In the genomic region with DNA sequence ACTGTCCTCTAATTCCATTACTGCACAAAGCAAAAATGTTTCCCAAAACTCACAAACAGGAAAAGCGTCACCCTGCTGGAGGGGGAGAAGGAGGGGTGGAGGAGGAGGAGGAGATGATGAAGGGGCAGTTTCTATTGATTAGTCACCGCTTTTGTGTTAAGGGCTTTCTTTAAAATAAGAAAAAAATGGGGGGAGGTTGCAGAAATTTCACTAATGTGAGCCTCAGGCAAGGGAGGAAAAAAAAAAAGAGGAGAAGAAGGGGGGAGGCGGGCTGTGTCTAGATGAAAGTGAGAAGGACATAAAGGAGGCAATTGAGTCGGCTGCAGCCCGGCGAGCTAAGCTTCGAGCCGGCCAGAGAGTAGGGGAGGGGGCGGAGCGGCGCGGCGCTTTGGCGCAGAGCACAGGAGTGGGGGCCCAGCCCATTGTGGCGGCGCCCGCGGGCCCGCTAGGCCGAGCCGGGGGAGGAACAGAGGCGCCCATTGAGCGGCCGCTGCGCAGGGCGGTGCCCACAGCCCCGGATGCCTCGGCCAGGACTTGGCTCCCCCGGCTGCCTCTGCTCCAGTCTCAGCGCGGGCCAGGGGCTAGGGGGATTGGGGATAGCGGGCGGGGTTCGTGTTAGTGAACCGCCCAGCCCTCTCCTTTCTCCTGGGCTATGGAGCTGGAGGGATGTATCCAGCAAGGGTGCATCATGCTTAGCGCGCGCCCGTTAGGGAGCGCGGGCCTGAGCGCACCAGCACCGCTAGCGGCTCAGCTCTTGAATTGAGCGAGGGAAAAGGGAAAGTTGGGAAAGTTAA, we compare ENCODE assay signal across 1 cellular context.
TF ChIP-seq lines count a peak whose summit lies in the region.

No MANE protein-coding gene starts in this region.

TF ChIP-seq in WTC11, 78 proteins besides CTCF, POLR2A, EP300 and RAD21 (continued from another document):
- TF ChIP-seq, protein P1, sequence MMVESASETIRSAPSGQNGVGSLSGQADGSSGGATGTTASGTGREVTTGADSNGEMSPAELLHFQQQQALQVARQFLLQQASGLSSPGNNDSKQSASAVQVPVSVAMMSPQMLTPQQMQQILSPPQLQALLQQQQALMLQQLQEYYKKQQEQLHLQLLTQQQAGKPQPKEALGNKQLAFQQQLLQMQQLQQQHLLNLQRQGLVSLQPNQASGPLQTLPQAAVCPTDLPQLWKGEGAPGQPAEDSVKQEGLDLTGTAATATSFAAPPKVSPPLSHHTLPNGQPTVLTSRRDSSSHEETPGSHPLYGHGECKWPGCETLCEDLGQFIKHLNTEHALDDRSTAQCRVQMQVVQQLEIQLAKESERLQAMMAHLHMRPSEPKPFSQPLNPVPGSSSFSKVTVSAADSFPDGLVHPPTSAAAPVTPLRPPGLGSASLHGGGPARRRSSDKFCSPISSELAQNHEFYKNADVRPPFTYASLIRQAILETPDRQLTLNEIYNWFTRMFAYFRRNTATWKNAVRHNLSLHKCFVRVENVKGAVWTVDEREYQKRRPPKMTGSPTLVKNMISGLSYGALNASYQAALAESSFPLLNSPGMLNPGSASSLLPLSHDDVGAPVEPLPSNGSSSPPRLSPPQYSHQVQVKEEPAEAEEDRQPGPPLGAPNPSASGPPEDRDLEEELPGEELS (CRISPR knock-in tag; IDR thresholded peaks at IDR 0.05), result peak; percentile 38; the same call in 1 of the 2 replicates
- TF ChIP-seq, protein P2, sequence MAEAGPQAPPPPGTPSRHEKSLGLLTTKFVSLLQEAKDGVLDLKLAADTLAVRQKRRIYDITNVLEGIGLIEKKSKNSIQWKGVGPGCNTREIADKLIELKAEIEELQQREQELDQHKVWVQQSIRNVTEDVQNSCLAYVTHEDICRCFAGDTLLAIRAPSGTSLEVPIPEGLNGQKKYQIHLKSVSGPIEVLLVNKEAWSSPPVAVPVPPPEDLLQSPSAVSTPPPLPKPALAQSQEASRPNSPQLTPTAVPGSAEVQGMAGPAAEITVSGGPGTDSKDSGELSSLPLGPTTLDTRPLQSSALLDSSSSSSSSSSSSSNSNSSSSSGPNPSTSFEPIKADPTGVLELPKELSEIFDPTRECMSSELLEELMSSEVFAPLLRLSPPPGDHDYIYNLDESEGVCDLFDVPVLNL (CRISPR knock-in tag; IDR thresholded peaks at IDR 0.05; ENCODE audit: borderline replicate concordance, low read depth), result 0 out of 2 replicates have a peak, but pooled peaks have one; percentile 41
- no peak for TF ChIP-seq ZNF121 (CRISPR knock-in tag; IDR thresholded peaks at IDR 0.05)
- TF ChIP-seq SP1 (CRISPR knock-in tag; conservative IDR thresholded peaks at IDR 0.05), result peak; percentile 56; the same call in 1 of the 2 replicates
